Comparison of ENCODE assay signal across 10 cellular contexts in genomic region chr10:102870221-102870620, GRCh38. TPM values are rescaled to one million over a fixed set of nuclear protein-coding genes. Genes with fewer than 3 reads are reported as not detected.
DNase-seq lines count a peak whose midpoint lies in the region; ATAC-seq and TF ChIP-seq lines count a peak whose summit lies in the region.
"Had no signal": no experiment of that assay in that cellular context is flagged by ENCODE, and none has a peak within 500 bp of the region (broad histone marks: within the 10 kb centered on the region; RNA-seq: fewer than 3 reads in every experiment).

No MANE protein-coding gene starts in this region.

- peaks cover 8% of the 10 kb centered on the region for H3K4me1 Mint-ChIP-seq in endothelial cell (ENCODE audit: unreplicated experiment)
- peaks cover 7 to 20% (median 10%) of the 10 kb centered on the region in 7 donors for H3K4me1 Mint-ChIP-seq in naive thymus-derived CD4-positive, alpha-beta T cell

- TF ChIP-seq POLR2A in vagina (IDR thresholded peaks at IDR 0.05): no peak

- H3K27me3 ChIP-seq in cardiac muscle cell (no peaks in the 10 kb centered on the region), vagina (no peaks in the 10 kb centered on the region)
- peaks cover 0 to 3% of the 10 kb centered on the region in 2 donors for H3K27me3 ChIP-seq in naive thymus-derived CD4-positive, alpha-beta T cell (ENCODE audit: control insufficient read depth in 2 of 2, insufficient read depth in 2 of 2, low read length in 2 of 2)

- no peak for TF ChIP-seq CTCF in cardiac muscle cell (IDR thresholded peaks at IDR 0.05; ENCODE audit: low read depth, low read length)
- no peak for TF ChIP-seq CTCF in endothelial cell (IDR thresholded peaks at IDR 0.05; ENCODE audit: unreplicated experiment)
- TF ChIP-seq CTCF in vagina (IDR thresholded peaks at IDR 0.05): no peak

- intact Hi-C loops in Right ventricle myocardium inferior (cut with DNase I): no loop called here
- intact Hi-C loops in naive thymus-derived CD4-positive, alpha-beta T cell (cut with micrococcal nuclease): no loop called here
- intact Hi-C loops in vagina (cut with DNase I): no loop called here

- H3K4me3 ChIP-seq in cardiac muscle cell (peak overlapping the region; percentile 36), vagina (peak overlapping the region; percentile 59 to 62)
- H3K4me3 ChIP-seq in naive thymus-derived CD4-positive, alpha-beta T cell (ENCODE audit: low read length): no peak overlapping the region

- no peak overlapping the region for H3K27ac Mint-ChIP-seq in endothelial cell (ENCODE audit: unreplicated experiment)
- H3K27ac Mint-ChIP-seq in naive thymus-derived CD4-positive, alpha-beta T cell: no peak overlapping the region

- no peaks in the 10 kb centered on the region for H3K36me3 Mint-ChIP-seq in endothelial cell (ENCODE audit: low read depth, unreplicated experiment)
- peaks cover 0 to 23% (median 4%) of the 10 kb centered on the region in 5 donors for H3K36me3 Mint-ChIP-seq in naive thymus-derived CD4-positive, alpha-beta T cell

- H3K4me1 ChIP-seq in cardiac muscle cell (ENCODE audit: low read depth) (no peaks in the 10 kb centered on the region), vagina (peaks cover 11% of the 10 kb centered on the region)
- H3K4me1 ChIP-seq in naive thymus-derived CD4-positive, alpha-beta T cell (ENCODE audit: control insufficient read depth in 2 of 2, insufficient read depth in 2 of 2, low read length in 2 of 2): peaks cover 0 to 4% of the 10 kb centered on the region in 2 donors

- H3K9me3 ChIP-seq in cardiac muscle cell (ENCODE audit: low read depth) (no peaks in the 10 kb centered on the region), vagina (no peaks in the 10 kb centered on the region)
- H3K9me3 ChIP-seq in naive thymus-derived CD4-positive, alpha-beta T cell (ENCODE audit: control insufficient read depth in 2 of 3, low read length in 3 of 3): no peaks in the 10 kb centered on the region

- H3K36me3 ChIP-seq in cardiac muscle cell (no peaks in the 10 kb centered on the region), vagina (no peaks in the 10 kb centered on the region)
- no peaks in the 10 kb centered on the region for H3K36me3 ChIP-seq in naive thymus-derived CD4-positive, alpha-beta T cell (ENCODE audit: control insufficient read depth in 2 of 3, insufficient read depth in 3 of 3, low read length in 3 of 3)

- peak overlapping the region; percentile 82 for H3K4me3 Mint-ChIP-seq in endothelial cell (ENCODE audit: unreplicated experiment)
- H3K4me3 Mint-ChIP-seq in naive thymus-derived CD4-positive, alpha-beta T cell: peak overlapping the region in 8 of 10 donors; percentile 33 to 75 (median 56)

- DNase-seq in cardiac muscle cell (ENCODE audit: low read depth in 1 of 2, low spot score in 1 of 2): no peak
- no peak for DNase-seq in Right ventricle myocardium inferior (ENCODE audit: missing footprints)
- no peak for DNase-seq in endothelial cell (ENCODE audit: low spot score)
- no peak for DNase-seq in naive thymus-derived CD4-positive, alpha-beta T cell
- no peak for DNase-seq in vagina (ENCODE audit: extremely low spot score in 2 of 2)
- no peak for DNase-seq in cerebellar nuclear complex (lab: John Stamatoyannopoulos, UW)
- no peak for DNase-seq in OCI-M2 (lab: John Stamatoyannopoulos, UW; ENCODE audit: unreplicated experiment)

- no peaks in the 10 kb centered on the region for H3K9me3 Mint-ChIP-seq in endothelial cell (ENCODE audit: unreplicated experiment)
- H3K9me3 Mint-ChIP-seq in naive thymus-derived CD4-positive, alpha-beta T cell: peaks cover 0 to 2% (median 0%) of the 10 kb centered on the region in 11 donors

- POLR2A ChIA-PET in naive thymus-derived CD4-positive, alpha-beta T cell (lab: Charles Lee): no interaction called here

- ATAC-seq in Right ventricle myocardium inferior (no peak), HG03108 (IDR thresholded peaks at IDR 0.05; ENCODE audit: unreplicated experiment) (no peak)
- ATAC-seq in naive thymus-derived CD4-positive, alpha-beta T cell: no peak

- H3K27ac ChIP-seq in cardiac muscle cell: no peak overlapping the region
- no peak overlapping the region for H3K27ac ChIP-seq in naive thymus-derived CD4-positive, alpha-beta T cell (ENCODE audit: low read depth, low read length)
- H3K27ac ChIP-seq in vagina: no peak overlapping the region

- CTCF ChIA-PET in naive thymus-derived CD4-positive, alpha-beta T cell (lab: Charles Lee): no interaction called here

- H3K27me3 Mint-ChIP-seq in endothelial cell (ENCODE audit: unreplicated experiment): peaks cover 3% of the 10 kb centered on the region
- H3K27me3 Mint-ChIP-seq in naive thymus-derived CD4-positive, alpha-beta T cell: peaks cover 19 to 27% (median 21%) of the 10 kb centered on the region in 5 donors

RNA-seq across cellular contexts. Expression of gene AS3MT, which starts 1.0 kb away (rescaled TPM):
- total RNA-seq in cardiac muscle cell (11.4 and 16.2 TPM in 2 replicates), Right ventricle myocardium inferior (14.6 TPM), endothelial cell (ENCODE audit: unreplicated experiment) (1.4 TPM), vagina (3.2 TPM)
- 6.6 and 7.0 TPM in 2 replicates for polyA plus RNA-seq in cardiac muscle cell
- 1 to 10 TPM in 4 of 5 experiments, under 1 TPM in 1; 0.39 to 3.7 (median 2.1) TPM for total RNA-seq in naive thymus-derived CD4-positive, alpha-beta T cell
- polyA plus RNA-seq in naive thymus-derived CD4-positive, alpha-beta T cell: under 1 TPM in 1 of 2 donors, not detected in 1; 0.08 TPM

RNA-seq across cellular contexts. Expression of gene BORCS7, which starts 16.2 kb away (rescaled TPM):
- total RNA-seq in cardiac muscle cell (8.2 and 22.6 TPM in 2 replicates), Right ventricle myocardium inferior (12.3 TPM), endothelial cell (ENCODE audit: unreplicated experiment) (10.7 TPM), vagina (36.6 TPM)
- polyA plus RNA-seq in cardiac muscle cell: 18.3 and 19.4 TPM in 2 replicates
- total RNA-seq in naive thymus-derived CD4-positive, alpha-beta T cell: 10 to 100 TPM; 11.6 to 20.2 (median 13.3) TPM
- polyA plus RNA-seq in naive thymus-derived CD4-positive, alpha-beta T cell: 10 to 100 TPM; 30.0 to 56.5 TPM

RNA-seq across cellular contexts. Expression of gene CYP17A1, which starts 33.0 kb away (rescaled TPM):
- total RNA-seq in cardiac muscle cell (not detected in 2 replicates), Right ventricle myocardium inferior (not detected), endothelial cell (ENCODE audit: unreplicated experiment) (not detected), vagina (43.2 TPM)
- not detected in 2 replicates for polyA plus RNA-seq in cardiac muscle cell
- not detected for total RNA-seq in naive thymus-derived CD4-positive, alpha-beta T cell
- not detected for polyA plus RNA-seq in naive thymus-derived CD4-positive, alpha-beta T cell
- total RNA-seq: SK-MEL-5 had no signal
- polyA plus RNA-seq: CD14-positive monocyte had no signal

RNA-seq across cellular contexts. Expression of gene CNNM2, which starts 47.9 kb away (rescaled TPM):
- 8.8 and 18.0 TPM in 2 replicates for total RNA-seq in cardiac muscle cell
- polyA plus RNA-seq in cardiac muscle cell: 3.3 and 7.9 TPM in 2 replicates
- 3.0 TPM for total RNA-seq in Right ventricle myocardium inferior
- 4.6 TPM for total RNA-seq in endothelial cell (ENCODE audit: unreplicated experiment)
- total RNA-seq in naive thymus-derived CD4-positive, alpha-beta T cell: 10 to 100 TPM in 3 of 5 experiments, 1 to 10 TPM in 2; 9.3 to 17.5 (median 12.0) TPM
- 1 to 10 TPM; 4.3 to 6.7 TPM for polyA plus RNA-seq in naive thymus-derived CD4-positive, alpha-beta T cell
- total RNA-seq in vagina: 9.6 TPM

Comparison
In these comparisons a context has a peak if more than half of its experiments do, and no peak if none do; other contexts are left out.
1. RNA of gene CYP17A1, which starts 33.0 kb away (total RNA-seq): 43.2 TPM in vagina (single experiment); not detected in cardiac muscle cell, not detected in Right ventricle myocardium inferior (single experiment), not detected in endothelial cell (single experiment) and not detected in naive thymus-derived CD4-positive, alpha-beta T cell; every median in the first group is over 10 times any median in the second.